20 cellular contexts compared by ENCODE assay signal in genomic region chr2:239238839-239239606, GRCh38.
DNase-seq lines count a peak whose midpoint lies in the region; ATAC-seq and TF ChIP-seq lines count a peak whose summit lies in the region.
"Had no signal": no experiment of that assay in that cellular context is flagged by ENCODE, and none has a peak within 500 bp of the region (broad histone marks: within the 10 kb centered on the region; RNA-seq: fewer than 3 reads in every experiment).

No MANE protein-coding gene starts in this region.

- H3K4me3 Mint-ChIP-seq in activated CD8-positive, alpha-beta memory T cell treated with anti-CD3 and anti-CD28 coated beads, Interleukin-2, amount 10 ng/mL, durations not matched to agents 7 days and 5 days, result no peak overlapping the region
- H3K4me3 Mint-ChIP-seq in nephron progenitor cell, result no peak overlapping the region
- H3K4me3 Mint-ChIP-seq: activated CD8-positive, alpha-beta T cell treated with anti-CD3 and anti-CD28 coated beads, Interleukin-2, amount 10 ng/mL, durations not matched to agents 7 days and 5 days; T-cell had no signal

- CTCF ChIA-PET in activated CD8-positive, alpha-beta memory T cell treated with anti-CD3 and anti-CD28 coated beads, Interleukin-2, amount 10 ng/mL, durations not matched to agents 7 days and 5 days (lab: Charles Lee), result interaction anchor here (1.3 kb wide), 1 partner anchor 14 kb away, joined by 3 read pairs; no protein-coding TSS in a partner anchor

- H3K9me3 Mint-ChIP-seq in activated CD8-positive, alpha-beta memory T cell treated with anti-CD3 and anti-CD28 coated beads, Interleukin-2, amount 10 ng/mL, durations not matched to agents 7 days and 5 days (ENCODE audit: low read depth), result no peaks in the 10 kb centered on the region
- peaks cover 13% of the 10 kb centered on the region for H3K9me3 Mint-ChIP-seq in nephron progenitor cell
- H3K9me3 Mint-ChIP-seq: T-cell had no signal

- ATAC-seq in activated CD8-positive, alpha-beta memory T cell treated with anti-CD3 and anti-CD28 coated beads, Interleukin-2, amount 10 ng/mL, durations not matched to agents 7 days and 5 days, result no peak
- ATAC-seq in esophagus mucosa, result peak; percentile 42
- ATAC-seq: activated CD8-positive, alpha-beta T cell treated with anti-CD3 and anti-CD28 coated beads, Interleukin-2, amount 10 ng/mL, durations not matched to agents 7 days and 5 days; T-cell had no signal

- TF ChIP-seq POLR2A in suprapubic skin (IDR thresholded peaks at IDR 0.05) (no peak), thyroid gland (IDR thresholded peaks at IDR 0.05) (no peak)

- no peaks in the 10 kb centered on the region for H3K27me3 ChIP-seq in suprapubic skin
- no peaks in the 10 kb centered on the region for H3K27me3 ChIP-seq in thyroid gland
- H3K27me3 ChIP-seq: hepatocyte had no signal

- peak overlapping the region; percentile 56 for H3K27ac ChIP-seq in suprapubic skin
- H3K27ac ChIP-seq in thyroid gland, result no peak overlapping the region
- H3K27ac ChIP-seq: thoracic aorta had no signal

- H3K4me1 ChIP-seq in suprapubic skin (peaks cover 9% of the 10 kb centered on the region), thyroid gland (peaks cover 9 to 24% of the 10 kb centered on the region in 2 donors)

- H3K9me3 ChIP-seq in suprapubic skin (no peaks in the 10 kb centered on the region), thyroid gland (no peaks in the 10 kb centered on the region)
- H3K9me3 ChIP-seq: thoracic aorta had no signal

- H3K27ac Mint-ChIP-seq in activated CD8-positive, alpha-beta memory T cell treated with anti-CD3 and anti-CD28 coated beads, Interleukin-2, amount 10 ng/mL, durations not matched to agents 7 days and 5 days, result no peak overlapping the region
- H3K27ac Mint-ChIP-seq in nephron progenitor cell, result peak overlapping the region; percentile 90
- H3K27ac Mint-ChIP-seq: activated CD8-positive, alpha-beta T cell treated with anti-CD3 and anti-CD28 coated beads, Interleukin-2, amount 10 ng/mL, durations not matched to agents 7 days and 5 days; activated T-helper 2 cell treated with anti-CD3 and anti-CD28 coated beads, Interferon-gamma antibody, Interleukin-2, Interleukin-4, amounts not matched to agents 10 μg/mL and 5 μg/mL and 100 μg/mL, durations not matched to agents 14 hours and 24 hours and 36 hours; T-cell had no signal

- peaks cover 4% of the 10 kb centered on the region for H3K36me3 Mint-ChIP-seq in activated CD8-positive, alpha-beta memory T cell treated with anti-CD3 and anti-CD28 coated beads, Interleukin-2, amount 10 ng/mL, durations not matched to agents 7 days and 5 days
- peaks cover 19% of the 10 kb centered on the region for H3K36me3 Mint-ChIP-seq in nephron progenitor cell (ENCODE audit: low read depth)

- no peaks in the 10 kb centered on the region for H3K36me3 ChIP-seq in suprapubic skin
- H3K36me3 ChIP-seq in thyroid gland, result no peaks in the 10 kb centered on the region
- H3K36me3 ChIP-seq: thoracic aorta, WERI-Rb-1 had no signal

- no peaks in the 10 kb centered on the region for H3K27me3 Mint-ChIP-seq in activated CD8-positive, alpha-beta memory T cell treated with anti-CD3 and anti-CD28 coated beads, Interleukin-2, amount 10 ng/mL, durations not matched to agents 7 days and 5 days
- no peaks in the 10 kb centered on the region for H3K27me3 Mint-ChIP-seq in nephron progenitor cell (ENCODE audit: low read depth, poor library complexity)
- H3K27me3 Mint-ChIP-seq: T-cell had no signal

- no peak for TF ChIP-seq EP300 in suprapubic skin (IDR thresholded peaks at IDR 0.05)

- H3K4me3 ChIP-seq in suprapubic skin, result no peak overlapping the region
- no peak overlapping the region for H3K4me3 ChIP-seq in thyroid gland (replicated peaks in 1 of 3)
- H3K4me3 ChIP-seq: hepatocyte, thoracic aorta had no signal

- H3K4me1 Mint-ChIP-seq in activated CD8-positive, alpha-beta memory T cell treated with anti-CD3 and anti-CD28 coated beads, Interleukin-2, amount 10 ng/mL, durations not matched to agents 7 days and 5 days, result peaks cover 6% of the 10 kb centered on the region
- peaks cover 71% of the 10 kb centered on the region for H3K4me1 Mint-ChIP-seq in nephron progenitor cell

- TF ChIP-seq CTCF in nephron progenitor cell (IDR thresholded peaks at IDR 0.05), result no peak
- TF ChIP-seq CTCF in suprapubic skin (IDR thresholded peaks at IDR 0.05), result no peak
- TF ChIP-seq CTCF in thyroid gland (IDR thresholded peaks at IDR 0.05), result no peak

- intact Hi-C loops in thyroid gland (cut with DNase I), result no loop called here

- peak; percentile 14 for DNase-seq in activated CD8-positive, alpha-beta memory T cell treated with anti-CD3 and anti-CD28 coated beads, Interleukin-2, amount 10 ng/mL, durations not matched to agents 7 days and 5 days
- no peak for DNase-seq in activated CD8-positive, alpha-beta memory T cell treated with anti-CD3 and anti-CD28 coated beads for 24 hours
- no peak for DNase-seq in nephron progenitor cell
- DNase-seq in suprapubic skin (ENCODE audit: low spot score in 2 of 2), result peak; percentile 38 to 42
- DNase-seq in NCI-H1417 treated with DMSO at 0.1 percent for 48 hours (lab: John Stamatoyannopoulos, UW), result no peak
- DNase-seq in middle frontal gyrus (ENCODE audit: extremely low spot score, low spot score), result no peak
- no peak for DNase-seq in thyroid gland
- DNase-seq: 8988T; activated CD8-positive, alpha-beta T cell treated with anti-CD3 and anti-CD28 coated beads, Interleukin-2, amount 10 ng/mL, durations not matched to agents 7 days and 5 days; H7; KG1; mesenchymal stem cell; SHP77; stimulated activated CD4-positive, alpha-beta T cell treated with anti-CD3 and anti-CD28 coated beads, Interleukin-4, amount 100 ng/mL, for 1 hour had no signal

- 83% methylated on average over 10 of the region's 15 CpGs for WGBS in suprapubic skin
- WGBS in thyroid gland, 2 donors, result 93 to 96% methylated on average over 14 to 15 of the region's 15 CpGs

Comparison
In these comparisons a context has a peak if more than half of its experiments do, and no peak if none do; other contexts are left out.
1. DNase-seq: peak in activated CD8-positive, alpha-beta memory T cell treated with anti-CD3 and anti-CD28 coated beads, Interleukin-2, amount 10 ng/mL, durations not matched to agents 7 days and 5 days (single experiment) and suprapubic skin (2 of 2); none in activated CD8-positive, alpha-beta memory T cell treated with anti-CD3 and anti-CD28 coated beads for 24 hours (single experiment), nephron progenitor cell (single experiment), NCI-H1417 treated with DMSO at 0.1 percent for 48 hours (single experiment), middle frontal gyrus (single experiment) and thyroid gland (0 of 2).